9 cellular contexts compared by ENCODE assay signal in genomic region chr6:152117156-152118129, GRCh38.
DNase-seq lines count a peak whose midpoint lies in the region; ATAC-seq, FAIRE-seq and TF ChIP-seq lines count a peak whose summit lies in the region.
"Had no signal": no experiment of that assay in that cellular context is flagged by ENCODE, and none has a peak within 500 bp of the region (broad histone marks: within the 10 kb centered on the region; RNA-seq: fewer than 3 reads in every experiment).

No MANE protein-coding gene starts in this region.

- H3K27ac ChIP-seq in HepG2 (ENCODE audit: extremely low read length, insufficient read depth, low read length) (no peak overlapping the region), endodermal cell (ENCODE audit: low read depth, low read length) (no peak overlapping the region), PC-3 (ENCODE audit: low read length) (no peak overlapping the region), smooth muscle cell (ENCODE audit: low read depth) (no peak overlapping the region)

- H3K4me3 ChIP-seq in HepG2 (replicated peaks in 1 of 3; ENCODE audit: insufficient read depth in 1 of 3, low read depth in 2 of 3, low read length in 3 of 3) = no peak overlapping the region
- no peak overlapping the region for H3K4me3 ChIP-seq in endodermal cell (ENCODE audit: low read length)
- no peak overlapping the region for H3K4me3 ChIP-seq in PC-3 (ENCODE audit: low read length)
- no peak overlapping the region for H3K4me3 ChIP-seq in smooth muscle cell

- H3K27ac Mint-ChIP-seq in endodermal cell = no peak overlapping the region

- no peak overlapping the region for H3K4me3 Mint-ChIP-seq in endodermal cell

- TF ChIP-seq POLR2A in HepG2 (IDR thresholded peaks at IDR 0.05; ENCODE audit: insufficient read depth in 1 of 2, low read depth in 2 of 2, low read length in 2 of 2) = no peak

- no peak for FAIRE-seq in HepG2 (lab: Jason Lieb, UNC)

- no peak for TF ChIP-seq RAD21 in HepG2 (CRISPR knock-in tag; IDR thresholded peaks at IDR 0.05)

- H2AFZ ChIP-seq in HepG2 (ENCODE audit: low read length) (no peak overlapping the region), PC-3 (ENCODE audit: low read length) (no peak overlapping the region), smooth muscle cell (ENCODE audit: low read depth) (no peak overlapping the region)

- H3K4me2 ChIP-seq in HepG2 (ENCODE audit: low read depth, low read length) = no peak overlapping the region
- H3K4me2 ChIP-seq in PC-3 (ENCODE audit: low read length) = no peak overlapping the region
- H3K4me2 ChIP-seq in smooth muscle cell = no peak overlapping the region

- no peaks in the 10 kb centered on the region for H4K20me1 ChIP-seq in HepG2 (ENCODE audit: insufficient read depth, low read length)
- H4K20me1 ChIP-seq in PC-3 (ENCODE audit: low read length) = no peaks in the 10 kb centered on the region
- no peaks in the 10 kb centered on the region for H4K20me1 ChIP-seq in smooth muscle cell (ENCODE audit: low read depth)

- CTCF ChIA-PET in HepG2 (lab: Yijun Ruan, JAX; ENCODE audit: low intra/inter-chr PET ratio, low total read pairs) = no interaction called here
- CTCF ChIA-PET in PC-3 (lab: Charles Lee) = interaction anchor here (0.6 kb wide), 1 partner anchor 22 kb away, joined by 3 read pairs; no protein-coding TSS in a partner anchor

- H3K9me3 ChIP-seq in HepG2 (ENCODE audit: low read length) (no peaks in the 10 kb centered on the region), endodermal cell (ENCODE audit: control insufficient read depth, low read length) (no peaks in the 10 kb centered on the region), PC-3 (ENCODE audit: low read length) (no peaks in the 10 kb centered on the region), smooth muscle cell (replicated peaks; ENCODE audit: low read depth) (no peaks in the 10 kb centered on the region)

- H3K27me3 Mint-ChIP-seq in endodermal cell (ENCODE audit: insufficient read depth) = no peaks in the 10 kb centered on the region

- no peaks in the 10 kb centered on the region for H3K9me2 ChIP-seq in PC-3 (replicated peaks; ENCODE audit: low read length)

- H3K9ac ChIP-seq in HepG2 (ENCODE audit: insufficient read depth, low read depth, low read length) (no peak overlapping the region), endodermal cell (ENCODE audit: extremely low read depth, low read length, poor library complexity, severe bottlenecking) (no peak overlapping the region), PC-3 (ENCODE audit: low read length) (no peak overlapping the region), smooth muscle cell (ENCODE audit: low read depth) (no peak overlapping the region)

- H3K27me3 ChIP-seq in HepG2 (ENCODE audit: control insufficient read depth in 1 of 2, insufficient read depth in 2 of 2, low read length in 2 of 2) = peaks cover 2 to 7% of the 10 kb centered on the region in 2 experiments; a peak in 2 of 5 replicates
- H3K27me3 ChIP-seq in endodermal cell (ENCODE audit: control insufficient read depth, insufficient read depth, low read length, poor library complexity, severe bottlenecking) = no peaks in the 10 kb centered on the region
- no peaks in the 10 kb centered on the region for H3K27me3 ChIP-seq in PC-3 (ENCODE audit: low read length)
- no peaks in the 10 kb centered on the region for H3K27me3 ChIP-seq in smooth muscle cell (ENCODE audit: low read depth)

- H3K4me1 ChIP-seq in HepG2 (ENCODE audit: insufficient read depth, low read length) (no peaks in the 10 kb centered on the region), endodermal cell (ENCODE audit: control insufficient read depth, insufficient read depth, low read length) (no peaks in the 10 kb centered on the region), PC-3 (ENCODE audit: insufficient read depth, low read length) (no peaks in the 10 kb centered on the region), smooth muscle cell (ENCODE audit: low read depth) (no peaks in the 10 kb centered on the region)

- H3K36me3 ChIP-seq in HepG2 (replicated peaks in 1 of 2; ENCODE audit: control insufficient read depth in 1 of 2, insufficient read depth in 2 of 2, low read length in 2 of 2) (no peaks in the 10 kb centered on the region), endodermal cell (ENCODE audit: control insufficient read depth, insufficient read depth, low read length) (peaks cover 3% of the 10 kb centered on the region), PC-3 (ENCODE audit: low read depth, low read length) (no peaks in the 10 kb centered on the region), smooth muscle cell (ENCODE audit: low read depth) (no peaks in the 10 kb centered on the region)

- WGBS in HepG2 (ENCODE audit: low lambda C conversion rate) = 50% methylated on average over 8 of the region's 9 CpGs
- 92 to 96% methylated on average over 8 to 9 of the region's 9 CpGs for WGBS in endodermal cell (ENCODE audit: insufficient coverage in 1 of 2, insufficient read length in 1 of 2), 2 experiments
- WGBS in smooth muscle cell (ENCODE audit: low lambda C conversion rate) = 94% methylated on average over 9 of the region's 9 CpGs

- H3K9me3 Mint-ChIP-seq in endodermal cell = no peaks in the 10 kb centered on the region

- in situ Hi-C loops in HepG2 (cut with HindIII; ENCODE audit: extremely low pct_ligation_motif_present, low pct_unique_long_range_greater_than_20kb) = no loop called here

- H3K4me1 Mint-ChIP-seq in endodermal cell = peaks cover under 1% of the 10 kb centered on the region

- H3K79me2 ChIP-seq in HepG2 (ENCODE audit: insufficient read depth, low read length) (no peaks in the 10 kb centered on the region), PC-3 (ENCODE audit: low read length) (no peaks in the 10 kb centered on the region), smooth muscle cell (ENCODE audit: low read depth) (no peaks in the 10 kb centered on the region)

- BruUV-seq in HepG2 (replicated peaks; lab: Mats Ljungman, UMichigan) = no TSS peak
- BruUV-seq in PC-3 (replicated peaks; lab: Mats Ljungman, UMichigan) = no TSS peak

- H3F3A ChIP-seq in PC-3 (ENCODE audit: low read length, unreplicated experiment) (no peaks in the 10 kb centered on the region), smooth muscle cell (ENCODE audit: low read depth) (no peaks in the 10 kb centered on the region)

- H3K36me3 Mint-ChIP-seq in endodermal cell (ENCODE audit: low read depth) = no peaks in the 10 kb centered on the region

- intact Hi-C loops in HepG2 (cut with micrococcal nuclease; ENCODE audit: unreplicated experiment) = no loop called here
- intact Hi-C loops in PC-3 (cut with micrococcal nuclease) = no loop called here

- TF ChIP-seq EP300 in HepG2 (IDR thresholded peaks at IDR 0.05; ENCODE audit: low read depth in 2 of 2, low read length in 2 of 2) = no peak
- no peak for TF ChIP-seq EP300 in HepG2 (CRISPR knock-in tag; IDR thresholded peaks at IDR 0.05; ENCODE audit: borderline replicate concordance)

- DNase-seq in HepG2 (ENCODE audit: low spot score) (no peak), AG08395 (ENCODE audit: low spot score) (no peak), endodermal cell (no peak), PC-3 (no peak), smooth muscle cell (lab: John Stamatoyannopoulos, UW; ENCODE audit: unreplicated experiment) (no peak)
- DNase-seq: COR-L47 had no signal

- POLR2A ChIA-PET in HepG2 (lab: Yijun Ruan, JAX) = no interaction called here
- POLR2A ChIA-PET in PC-3 (lab: Charles Lee; ENCODE audit: unreplicated experiment) = interaction anchor here (0.6 kb wide), 1 partner anchor 80 kb away, joined by 4 read pairs; no protein-coding TSS in a partner anchor

- peak; percentile 81 for ATAC-seq in GM18519 (IDR thresholded peaks at IDR 0.05; ENCODE audit: low FRiP score, unreplicated experiment)
- ATAC-seq in GM21526 (IDR thresholded peaks at IDR 0.05; ENCODE audit: low FRiP score, unreplicated experiment) = peak; percentile 74
- peak; percentile 87 for ATAC-seq in HG03378 (IDR thresholded peaks at IDR 0.05; ENCODE audit: unreplicated experiment)
- ATAC-seq in HepG2 = peak; percentile 36; the same call in 1 of the 3 replicates
- no peak for ATAC-seq in PC-3

- TF ChIP-seq CTCF in HepG2 (CRISPR knock-in tag; IDR thresholded peaks at IDR 0.05) (no peak), endodermal cell (conservative IDR thresholded peaks at IDR 0.05) (no peak), PC-3 (conservative IDR thresholded peaks at IDR 0.05; ENCODE audit: low read depth, low read length) (no peak), smooth muscle cell (IDR thresholded peaks at IDR 0.05; ENCODE audit: borderline replicate concordance, insufficient read depth, poor library complexity, severe bottlenecking) (no peak)

TF ChIP-seq in HepG2, 621 proteins besides CTCF, POLR2A, EP300 and RAD21 (continues in another document):
- no peak for TF ChIP-seq ZNF549 (CRISPR knock-in tag; IDR thresholded peaks at IDR 0.05)
- TF ChIP-seq SALL2 (CRISPR knock-in tag; IDR thresholded peaks at IDR 0.05) = no peak
- TF ChIP-seq AFF4 (CRISPR knock-in tag; IDR thresholded peaks at IDR 0.05) = no peak
- no peak for TF ChIP-seq ETV6 (CRISPR knock-in tag; conservative IDR thresholded peaks at IDR 0.05)
- no peak for TF ChIP-seq ZNF672 (CRISPR knock-in tag; IDR thresholded peaks at IDR 0.05)
